15 cellular contexts compared by ENCODE assay signal in the genomic region with DNA sequence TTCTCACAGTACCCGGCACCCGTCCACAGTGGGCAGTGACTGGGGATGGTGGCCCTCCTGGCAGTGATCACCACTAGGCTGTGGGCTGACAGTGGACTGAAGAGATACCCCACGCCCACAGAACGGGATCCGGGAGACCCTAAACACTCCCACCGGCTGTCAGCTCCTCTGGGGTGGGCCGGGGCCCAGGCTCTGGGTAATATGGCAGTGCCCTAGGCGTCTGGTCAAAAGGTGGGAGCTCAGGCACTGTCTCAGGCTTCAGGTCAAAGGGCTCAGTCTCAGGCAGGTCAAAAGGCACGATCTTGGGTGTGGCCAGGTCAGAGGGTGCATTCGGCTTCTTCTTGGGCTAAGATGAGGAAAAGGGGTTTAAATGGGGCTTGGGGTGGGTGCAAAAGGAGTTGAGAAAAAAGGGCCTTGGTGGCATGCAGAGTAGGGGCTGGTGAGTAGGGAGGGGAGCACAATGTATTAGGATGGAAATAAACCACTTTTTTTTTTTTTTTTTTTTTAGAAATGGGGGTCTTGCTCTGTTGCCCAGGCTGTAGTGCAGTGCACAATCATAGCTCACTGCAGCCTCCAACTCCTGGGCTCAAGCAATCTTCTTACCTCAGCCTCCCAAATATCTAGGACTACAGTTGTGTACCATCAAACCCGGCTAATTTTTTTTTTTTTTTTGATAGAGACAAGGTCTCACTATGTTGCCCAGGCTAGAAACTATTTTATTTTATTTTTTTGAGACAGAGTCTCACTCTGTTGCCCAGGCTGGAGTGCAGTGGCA. TPM values are rescaled to one million over a fixed set of nuclear protein-coding genes. Genes with fewer than 3 reads are reported as not detected.
DNase-seq lines count a peak whose midpoint lies in the region; ATAC-seq and TF ChIP-seq lines count a peak whose summit lies in the region.
"Had no signal": no experiment of that assay in that cellular context is flagged by ENCODE, and none has a peak within 500 bp of the region (broad histone marks: within the 10 kb centered on the region; RNA-seq: fewer than 3 reads in every experiment).

No MANE protein-coding gene starts in this region.

- H3K4me1 ChIP-seq in GM23248 (ENCODE audit: insufficient read depth) (peaks cover 86% of the 10 kb centered on the region), breast epithelium (peaks cover 9 to 29% of the 10 kb centered on the region in 2 donors), left lung (peaks cover 40 to 83% of the 10 kb centered on the region in 2 donors), stomach smooth muscle (ENCODE audit: control insufficient read depth, insufficient read depth, low read length) (peaks cover 75% of the 10 kb centered on the region), MM.1S (ENCODE audit: low read length) (peaks cover 15% of the 10 kb centered on the region)

- no peak overlapping the region for H3K27ac Mint-ChIP-seq in mesothelial cell of epicardium
- H3K27ac Mint-ChIP-seq: progenitor cell of endocrine pancreas had no signal

- H2AFZ ChIP-seq in GM23248: no peak overlapping the region
- no peak overlapping the region for H2AFZ ChIP-seq in MM.1S (ENCODE audit: low read length)

- H3K4me2 ChIP-seq in GM23248 (ENCODE audit: unreplicated experiment): peak overlapping the region; percentile 38
- H3K4me2 ChIP-seq in MM.1S (ENCODE audit: low read depth, low read length): no peak overlapping the region

- in situ Hi-C loops in GM23248 (cut with MboI): no loop called here

- intact Hi-C loops in breast epithelium (cut with DNase I; ENCODE audit: low total_unique reads): no loop called here
- intact Hi-C loops in left lung (cut with DNase I): no loop called here

- H3K36me3 ChIP-seq in GM23248 (ENCODE audit: low read depth) (peaks cover 10% of the 10 kb centered on the region; the same call in 1 of the 2 replicates), breast epithelium (no peaks in the 10 kb centered on the region), left lung (no peaks in the 10 kb centered on the region), stomach smooth muscle (ENCODE audit: control insufficient read depth in 2 of 2, insufficient read depth in 2 of 2, low read length in 2 of 2) (peaks cover 0 to 2% of the 10 kb centered on the region in 2 donors), MM.1S (replicated peaks; ENCODE audit: insufficient read depth, low read length) (no peaks in the 10 kb centered on the region)

- H3K27me3 Mint-ChIP-seq in mesothelial cell of epicardium (ENCODE audit: low read depth): no peaks in the 10 kb centered on the region

- no peak for TF ChIP-seq POLR2A in breast epithelium (IDR thresholded peaks at IDR 0.05)

- DNase-seq in GM23248 (no peak), breast epithelium (ENCODE audit: low spot score in 2 of 2) (no peak), left lung (no peak), NOMO-1 treated with DMSO at 0.1 percent for 48 hours (lab: John Stamatoyannopoulos, UW; ENCODE audit: unreplicated experiment) (no peak), mesothelial cell of epicardium (ENCODE audit: low spot score in 2 of 2, unreplicated experiment in 2 of 2) (no peak), NCI-H526 (lab: John Stamatoyannopoulos, UW) (no peak), MM.1S (no peak)
- DNase-seq: activated effector memory CD4-positive, alpha-beta T cell treated with anti-CD3 and anti-CD28 coated beads, Interleukin-2, amount 50 U/mL, for 16 hours; AML-193; body of pancreas; effector CD4-positive, alpha-beta T cell; foreskin melanocyte; stimulated activated CD8-positive, alpha-beta memory T cell treated with anti-CD3 and anti-CD28 coated beads, Interleukin-4, amount 100 ng/mL, for 48 hours had no signal

- H3K9me3 ChIP-seq in GM23248 (ENCODE audit: low read depth) (no peaks in the 10 kb centered on the region), breast epithelium (no peaks in the 10 kb centered on the region), left lung (no peaks in the 10 kb centered on the region), stomach smooth muscle (ENCODE audit: control insufficient read depth in 2 of 2, low read length in 2 of 2) (no peaks in the 10 kb centered on the region), MM.1S (replicated peaks; ENCODE audit: insufficient read depth, low read length) (no peaks in the 10 kb centered on the region)
- H3K9me3 ChIP-seq: body of pancreas had no signal

- H4K20me1 ChIP-seq in GM23248 (ENCODE audit: insufficient read depth) (peaks cover 66% of the 10 kb centered on the region; the same call in 1 of the 2 replicates), MM.1S (ENCODE audit: insufficient read depth, low read length) (no peaks in the 10 kb centered on the region)

- H3K27me3 ChIP-seq in GM23248 (replicated peaks; ENCODE audit: insufficient read depth) (no peaks in the 10 kb centered on the region), breast epithelium (no peaks in the 10 kb centered on the region), left lung (no peaks in the 10 kb centered on the region), stomach smooth muscle (ENCODE audit: control insufficient read depth in 1 of 2, insufficient read depth in 2 of 2, low read length in 2 of 2) (no peaks in the 10 kb centered on the region), MM.1S (replicated peaks; ENCODE audit: insufficient read depth, low read length) (no peaks in the 10 kb centered on the region)
- H3K27me3 ChIP-seq: body of pancreas had no signal

- H3K27ac ChIP-seq in GM23248 (peak overlapping the region; percentile 87), breast epithelium (peak overlapping the region; percentile 92 to 93), left lung (peak overlapping the region; percentile 5 to 74), stomach smooth muscle (ENCODE audit: low read length) (peak overlapping the region; percentile 60), MM.1S (ENCODE audit: low read length) (no peak overlapping the region)
- H3K27ac ChIP-seq: body of pancreas had no signal

- peaks cover 99% of the 10 kb centered on the region for H3K79me2 ChIP-seq in GM23248 (ENCODE audit: insufficient read depth)
- no peaks in the 10 kb centered on the region for H3K79me2 ChIP-seq in MM.1S (ENCODE audit: low read length)

- H3K36me3 Mint-ChIP-seq in mesothelial cell of epicardium: no peaks in the 10 kb centered on the region

- WGBS in GM23248 (ENCODE audit: low coverage in 1 of 2, low lambda C conversion rate in 2 of 2, missing lambda C conversion rate in 2 of 2), 2 experiments: 44 to 45% methylated on average over 11 of the region's 11 CpGs

- no peak for ATAC-seq in left lung
- ATAC-seq: body of pancreas had no signal

- no peak overlapping the region for H3K4me3 Mint-ChIP-seq in mesothelial cell of epicardium

- H3K4me1 Mint-ChIP-seq in mesothelial cell of epicardium: peaks cover 13% of the 10 kb centered on the region

- H3K9me3 Mint-ChIP-seq in mesothelial cell of epicardium: no peaks in the 10 kb centered on the region

- H3K4me3 ChIP-seq in GM23248: 0 out of 2 replicates have a peak overlapping the region, but pooled peaks have one; percentile 3
- peak overlapping the region in 2 of 3 donors; percentile 24 to 45 for H3K4me3 ChIP-seq in breast epithelium
- H3K4me3 ChIP-seq in left lung: no peak overlapping the region
- H3K4me3 ChIP-seq in stomach smooth muscle (ENCODE audit: low read length in 2 of 2): peak overlapping the region; percentile 49 to 54
- H3K4me3 ChIP-seq in MM.1S (ENCODE audit: low read length): no peak overlapping the region
- H3K4me3 ChIP-seq: body of pancreas had no signal

- peak overlapping the region; percentile 59; the same call in 1 of the 2 replicates for H3K9ac ChIP-seq in GM23248
- peak overlapping the region in 1 of 2 donors; percentile 23 for H3K9ac ChIP-seq in stomach smooth muscle (ENCODE audit: low read length in 2 of 2)
- no peak overlapping the region for H3K9ac ChIP-seq in MM.1S (ENCODE audit: low read length)

- TF ChIP-seq CTCF in breast epithelium (IDR thresholded peaks at IDR 0.05): no peak
- TF ChIP-seq CTCF in left lung (IDR thresholded peaks at IDR 0.05): no peak
- no peak for TF ChIP-seq CTCF in mesothelial cell of epicardium (IDR thresholded peaks at IDR 0.05; ENCODE audit: unreplicated experiment)
- no peak for TF ChIP-seq CTCF in MM.1S (IDR thresholded peaks at IDR 0.05; ENCODE audit: low read length)

- H3K9me2 ChIP-seq in GM23248 (ENCODE audit: insufficient read depth) (no peaks in the 10 kb centered on the region), MM.1S (replicated peaks; ENCODE audit: insufficient read depth, low read length) (no peaks in the 10 kb centered on the region)

- H3F3A ChIP-seq in GM23248 (ENCODE audit: insufficient read depth): peaks cover 72% of the 10 kb centered on the region
- no peaks in the 10 kb centered on the region for H3F3A ChIP-seq in MM.1S (ENCODE audit: insufficient read depth, low read length)

RNA-seq across cellular contexts. Expression of gene CAVIN1, which starts 11.0 kb away (rescaled TPM):
- 1,074 and 1,102 TPM in 2 replicates for total RNA-seq in GM23248 (2014; rRNA removed; shearing (Covaris generic))
- 666 and 686 TPM in 2 replicates for polyA plus RNA-seq in GM23248 (2016; fragmentation: Nextera tagmentation; extraction: Ambion mirVana)
- 100 to 1,000 TPM; 288 to 554 (median 306) TPM for total RNA-seq in breast epithelium
- 100 to 1,000 TPM; 285 to 320 TPM for total RNA-seq in left lung
- 53.3 to 54.3 TPM (median 53.9 TPM) in 3 replicates for total RNA-seq in mesothelial cell of epicardium

RNA-seq across cellular contexts. Expression of gene STAT3, which starts 23.9 kb away (rescaled TPM):
- 79.4 and 84.1 TPM in 2 replicates for total RNA-seq in GM23248 (2014; rRNA removed; shearing (Covaris generic))
- polyA plus RNA-seq in GM23248 (2016; fragmentation: Nextera tagmentation; extraction: Ambion mirVana): 112 and 115 TPM in 2 replicates
- total RNA-seq in breast epithelium: 100 to 1,000 TPM; 193 to 322 (median 238) TPM
- 100 to 1,000 TPM; 229 to 271 TPM for total RNA-seq in left lung
- 118 to 129 TPM (median 119 TPM) in 3 replicates for total RNA-seq in mesothelial cell of epicardium

RNA-seq across cellular contexts. Expression of gene ATP6V0A1, which starts 46.6 kb away (rescaled TPM):
- total RNA-seq in GM23248 (2014; rRNA removed; shearing (Covaris generic)): 15.3 and 16.3 TPM in 2 replicates
- polyA plus RNA-seq in GM23248 (2016; fragmentation: Nextera tagmentation; extraction: Ambion mirVana): 21.6 and 26.0 TPM in 2 replicates
- total RNA-seq in breast epithelium (10 to 100 TPM; 53.1 to 74.5 (median 60.0) TPM), left lung (100 to 1,000 TPM in 1 of 2 donors, 10 to 100 TPM in 1; 95.9 to 103 TPM), mesothelial cell of epicardium (60.4 to 65.6 TPM (median 65.6 TPM) in 3 replicates)

Comparison
In these comparisons a context has a peak if more than half of its experiments do, and no peak if none do; other contexts are left out.
1. H3K4me3 ChIP-seq: peak in GM23248 (single experiment), breast epithelium (2 of 3) and stomach smooth muscle (2 of 2); none in left lung (0 of 2) and MM.1S (single experiment).